ENCODE assay signal across 11 cellular contexts in genomic region chr16:78183886-78184553, GRCh38.
DNase-seq lines count a peak whose midpoint lies in the region; ATAC-seq and TF ChIP-seq lines count a peak whose summit lies in the region.
"Had no signal": no experiment of that assay in that cellular context is flagged by ENCODE, and none has a peak within 500 bp of the region (broad histone marks: within the 10 kb centered on the region; RNA-seq: fewer than 3 reads in every experiment).

No MANE protein-coding gene starts in this region.

- H3K4me1 ChIP-seq in gastroesophageal sphincter (peaks cover 0 to 18% (median 0%) of the 10 kb centered on the region in 3 donors), OCI-LY7 (ENCODE audit: insufficient read depth, low read length, poor library complexity, severe bottlenecking) (peaks cover 6% of the 10 kb centered on the region)
- H3K4me1 ChIP-seq: body of pancreas had no signal

- peak overlapping the region; percentile 10 to 23 for H3K4me3 ChIP-seq in gastroesophageal sphincter
- no peak overlapping the region for H3K4me3 ChIP-seq in OCI-LY7 (ENCODE audit: low read depth, low read length, poor library complexity, severe bottlenecking)
- H3K4me3 ChIP-seq: body of pancreas had no signal

- no peaks in the 10 kb centered on the region for H4K20me1 ChIP-seq in OCI-LY7 (ENCODE audit: insufficient read depth, low read length)

- BruUV-seq in OCI-LY7 (replicated peaks; lab: Mats Ljungman, UMichigan) = no TSS peak

- H3K4me2 ChIP-seq in OCI-LY7 (ENCODE audit: low read length) = no peak overlapping the region

- H3K9me3 ChIP-seq in gastroesophageal sphincter = no peaks in the 10 kb centered on the region
- no peaks in the 10 kb centered on the region for H3K9me3 ChIP-seq in OCI-LY7 (ENCODE audit: low read length)
- H3K9me3 ChIP-seq: body of pancreas had no signal

- no peak for TF ChIP-seq EP300 in gastroesophageal sphincter (IDR thresholded peaks at IDR 0.05)

- no peak overlapping the region for H3K27ac ChIP-seq in gastroesophageal sphincter
- H3K27ac ChIP-seq in OCI-LY7 (ENCODE audit: low read depth, low read length, poor library complexity, severe bottlenecking) = no peak overlapping the region
- H3K27ac ChIP-seq: body of pancreas, HL-60 had no signal

- ATAC-seq in gastroesophageal sphincter (no peak), GM19328 (IDR thresholded peaks at IDR 0.05; ENCODE audit: unreplicated experiment) (no peak), HG03045 (IDR thresholded peaks at IDR 0.05; ENCODE audit: unreplicated experiment) (no peak)
- ATAC-seq: body of pancreas had no signal

- no peak overlapping the region for H2AFZ ChIP-seq in OCI-LY7 (ENCODE audit: low read length)

- DNase-seq in DMS 273 (lab: John Stamatoyannopoulos, UW; ENCODE audit: unreplicated experiment) (peak; percentile 63), DMS 273 treated with DMSO at 0.1 percent for 48 hours (lab: John Stamatoyannopoulos, UW) (no peak), SHP77 treated with DMSO at 0.1 percent for 48 hours (lab: John Stamatoyannopoulos, UW) (peak; percentile 93), superior temporal gyrus (ENCODE audit: extremely low spot score) (peak; percentile 70), OCI-LY7 (ENCODE audit: low spot score) (no peak)
- DNase-seq: mammary epithelial cell had no signal

- TF ChIP-seq CTCF in gastroesophageal sphincter (IDR thresholded peaks at IDR 0.05) = no peak
- no peak for TF ChIP-seq CTCF in OCI-LY7 (conservative IDR thresholded peaks at IDR 0.05; ENCODE audit: low read length)

- 23 to 24% methylated on average over 8 to 9 of the region's 13 CpGs for WGBS in gastroesophageal sphincter (ENCODE audit: low coverage in 1 of 2), 2 donors

- H3K36me3 ChIP-seq in gastroesophageal sphincter (no peaks in the 10 kb centered on the region), OCI-LY7 (ENCODE audit: insufficient read depth, low read length) (no peaks in the 10 kb centered on the region)

- CTCF ChIA-PET in OCI-LY7 (lab: Charles Lee; ENCODE audit: unreplicated experiment) = no interaction called here

- H3K9me2 ChIP-seq in OCI-LY7 (ENCODE audit: insufficient read depth, low read length) = no peaks in the 10 kb centered on the region

- intact Hi-C loops in OCI-LY7 (cut with micrococcal nuclease; ENCODE audit: unreplicated experiment) = no loop called here

- POLR2A ChIA-PET in OCI-LY7 (lab: Charles Lee) = no interaction called here

- no peak for TF ChIP-seq POLR2A in gastroesophageal sphincter (IDR thresholded peaks at IDR 0.05)

- H3K79me2 ChIP-seq in OCI-LY7 (ENCODE audit: insufficient read depth, low read depth, low read length) = no peaks in the 10 kb centered on the region

- no peaks in the 10 kb centered on the region for H3K27me3 ChIP-seq in gastroesophageal sphincter
- H3K27me3 ChIP-seq: body of pancreas had no signal

Comparison
In these comparisons a context has a peak if more than half of its experiments do, and no peak if none do; other contexts are left out.
1. DNase-seq: peak in DMS 273 (single experiment), SHP77 treated with DMSO at 0.1 percent for 48 hours (single experiment) and superior temporal gyrus (single experiment); none in DMS 273 treated with DMSO at 0.1 percent for 48 hours (single experiment) and OCI-LY7 (single experiment).